ENCODE assay signal across 22 cellular contexts in genomic region chr10:63645195-63645594, GRCh38.
DNase-seq lines count a peak whose midpoint lies in the region; ATAC-seq and TF ChIP-seq lines count a peak whose summit lies in the region.
"Had no signal": no experiment of that assay in that cellular context is flagged by ENCODE, and none has a peak within 500 bp of the region (broad histone marks: within the 10 kb centered on the region; RNA-seq: fewer than 3 reads in every experiment).

No MANE protein-coding gene starts in this region.

- BruUV-seq in PC-3 (replicated peaks; lab: Mats Ljungman, UMichigan): no TSS peak

- no peaks in the 10 kb centered on the region for H3K27me3 ChIP-seq in left ventricle myocardium inferior (ENCODE audit: low read depth)
- no peaks in the 10 kb centered on the region for H3K27me3 ChIP-seq in esophagus muscularis mucosa
- no peaks in the 10 kb centered on the region for H3K27me3 ChIP-seq in sigmoid colon
- H3K27me3 ChIP-seq in vagina: no peaks in the 10 kb centered on the region
- no peaks in the 10 kb centered on the region for H3K27me3 ChIP-seq in PC-3 (ENCODE audit: low read length)
- H3K27me3 ChIP-seq: ascending aorta, pancreas had no signal

- TF ChIP-seq CTCF in left ventricle myocardium inferior (IDR thresholded peaks at IDR 0.05; ENCODE audit: borderline replicate concordance) (no peak), esophagus muscularis mucosa (IDR thresholded peaks at IDR 0.05) (no peak), sigmoid colon (IDR thresholded peaks at IDR 0.05) (no peak), vagina (IDR thresholded peaks at IDR 0.05) (no peak), PC-3 (conservative IDR thresholded peaks at IDR 0.05; ENCODE audit: low read depth, low read length) (no peak)

- CTCF ChIA-PET in PC-3 (lab: Charles Lee): no interaction called here

- H3K36me3 ChIP-seq in left ventricle myocardium inferior (no peaks in the 10 kb centered on the region), esophagus muscularis mucosa (no peaks in the 10 kb centered on the region), sigmoid colon (no peaks in the 10 kb centered on the region), vagina (no peaks in the 10 kb centered on the region), PC-3 (ENCODE audit: low read depth, low read length) (no peaks in the 10 kb centered on the region)
- H3K36me3 ChIP-seq: ascending aorta, pancreas had no signal

- H2AFZ ChIP-seq in PC-3 (ENCODE audit: low read length): no peak overlapping the region

- H3K4me3 ChIP-seq in left ventricle myocardium inferior (no peak overlapping the region), esophagus muscularis mucosa (no peak overlapping the region), sigmoid colon (no peak overlapping the region), vagina (no peak overlapping the region), PC-3 (ENCODE audit: low read length) (no peak overlapping the region)
- H3K4me3 ChIP-seq: ascending aorta, pancreas, skin epidermis had no signal

- TF ChIP-seq POLR2A in esophagus muscularis mucosa (IDR thresholded peaks at IDR 0.05; ENCODE audit: low read depth) (no peak), sigmoid colon (IDR thresholded peaks at IDR 0.05) (no peak), vagina (IDR thresholded peaks at IDR 0.05) (no peak)

- no peaks in the 10 kb centered on the region for H3K9me2 ChIP-seq in PC-3 (replicated peaks; ENCODE audit: low read length)

- no peaks in the 10 kb centered on the region for H3K9me3 ChIP-seq in left ventricle myocardium inferior (replicated peaks)
- no peaks in the 10 kb centered on the region for H3K9me3 ChIP-seq in esophagus muscularis mucosa
- no peaks in the 10 kb centered on the region for H3K9me3 ChIP-seq in sigmoid colon
- H3K9me3 ChIP-seq in vagina: no peaks in the 10 kb centered on the region
- H3K9me3 ChIP-seq in PC-3 (ENCODE audit: low read length): no peaks in the 10 kb centered on the region
- H3K9me3 ChIP-seq: ascending aorta, pancreas had no signal

- H3K9ac ChIP-seq in PC-3 (ENCODE audit: low read length): no peak overlapping the region

- H3K27ac ChIP-seq in left ventricle myocardium inferior (replicated peaks) (peak overlapping the region; percentile 88), esophagus muscularis mucosa (replicated peaks in 1 of 4) (peak overlapping the region; percentile 28 to 58 (median 52)), sigmoid colon (peak overlapping the region in 3 of 4 donors; percentile 10 to 50 (median 31)), vagina (peak overlapping the region; percentile 64), PC-3 (ENCODE audit: low read length) (no peak overlapping the region)
- H3K27ac ChIP-seq: C4-2B, pancreas had no signal

- peaks cover 29% of the 10 kb centered on the region for H3K4me1 ChIP-seq in left ventricle myocardium inferior
- H3K4me1 ChIP-seq in esophagus muscularis mucosa: peaks cover 0 to 9% (median 0%) of the 10 kb centered on the region in 4 donors
- H3K4me1 ChIP-seq in sigmoid colon: no peaks in the 10 kb centered on the region
- no peaks in the 10 kb centered on the region for H3K4me1 ChIP-seq in vagina
- H3K4me1 ChIP-seq in PC-3 (ENCODE audit: insufficient read depth, low read length): no peaks in the 10 kb centered on the region
- H3K4me1 ChIP-seq: pancreas had no signal

- TF ChIP-seq EP300 in esophagus muscularis mucosa (IDR thresholded peaks at IDR 0.05) (no peak), sigmoid colon (IDR thresholded peaks at IDR 0.05) (no peak)

- no peaks in the 10 kb centered on the region for H3F3A ChIP-seq in PC-3 (ENCODE audit: low read length, unreplicated experiment)

- intact Hi-C loops in left ventricle myocardium inferior (cut with micrococcal nuclease) (no loop called here), cardiac septum (cut with DNase I) (no loop called here), esophagus muscularis mucosa (cut with DNase I) (no loop called here), sigmoid colon (cut with DNase I) (no loop called here), vagina (cut with DNase I) (no loop called here), PC-3 (cut with micrococcal nuclease) (no loop called here)

- H3K4me2 ChIP-seq in PC-3 (ENCODE audit: low read length): no peak overlapping the region

- no peak for DNase-seq in left ventricle myocardium inferior
- DNase-seq in cardiac septum (ENCODE audit: low spot score): no peak
- no peak for DNase-seq in esophagus muscularis mucosa (ENCODE audit: extremely low spot score)
- DNase-seq in sigmoid colon: no peak
- DNase-seq in vagina (ENCODE audit: extremely low spot score in 2 of 2): no peak
- no peak for DNase-seq in PC-3
- DNase-seq: ACHN; activated naive CD4-positive, alpha-beta T cell treated with anti-CD3 and anti-CD28 coated beads, Interleukin-2, amount 10 ng/mL, durations not matched to agents 7 days and 5 days; activated T-cell treated with anti-CD3 and anti-CD28 coated beads, Interleukin-2, amount 50 U/mL, for 48 hours; islet precursor cell; natural killer cell; NCI-H510A; pancreas; stimulated activated CD4-positive, alpha-beta T cell treated with anti-CD3 and anti-CD28 coated beads, Interleukin-2, amount 100 ng/mL, for 48 hours; stimulated activated naive CD8-positive, alpha-beta T cell treated with anti-CD3 and anti-CD28 coated beads, Interleukin-15, amount 100 ng/mL, for 72 hours; T-helper 9 cell had no signal

- H3K79me2 ChIP-seq in PC-3 (ENCODE audit: low read length): no peaks in the 10 kb centered on the region

- H4K20me1 ChIP-seq in PC-3 (ENCODE audit: low read length): no peaks in the 10 kb centered on the region

- ATAC-seq in HG03095 (IDR thresholded peaks at IDR 0.05; ENCODE audit: unreplicated experiment) (no peak), PC-3 (no peak), HG02981 (IDR thresholded peaks at IDR 0.05; ENCODE audit: unreplicated experiment) (no peak)
- ATAC-seq: natural killer cell; pancreas; stimulated activated naive CD8-positive, alpha-beta T cell treated with anti-CD3 and anti-CD28 coated beads, Interleukin-15, amount 100 ng/mL, for 72 hours; WTC11 had no signal

- POLR2A ChIA-PET in PC-3 (lab: Charles Lee; ENCODE audit: unreplicated experiment): no interaction called here

- WGBS in esophagus muscularis mucosa: 94% methylated on average over 2 of the region's 2 CpGs
- 93 to 98% methylated on average over 2 of the region's 2 CpGs for WGBS in sigmoid colon, 2 donors
